Comparison of ENCODE assay signal across 1 cellular context in genomic region chr7:36389371-36390198, GRCh38.
TF ChIP-seq lines count a peak whose summit lies in the region.

Gene ANLN (plus strand): TSS chr7:36389862. CDS start chr7:36390027, 165 bp downstream.

TF ChIP-seq in HepG2, 621 proteins besides CTCF, POLR2A, EP300 and RAD21 (continued from another document and continues in another):
- TF ChIP-seq ARID3A (IDR thresholded peaks at IDR 0.05; ENCODE audit: low read depth, low read length) (peak; percentile 55; the same call in 1 of the 2 replicates), ZNF644 (CRISPR knock-in tag; IDR thresholded peaks at IDR 0.05; ENCODE audit: low read depth) (no peak), TBX2 (CRISPR knock-in tag; IDR thresholded peaks at IDR 0.05; ENCODE audit: borderline replicate concordance) (peak; percentile 53; the same call in 1 of the 2 replicates), ZNF589 (CRISPR knock-in tag; conservative IDR thresholded peaks at IDR 0.05) (0 out of 2 replicates have a peak, but pooled peaks have one; percentile 40), AGO2 (optimal IDR thresholded peaks at IDR 0.05; ENCODE audit: low read depth, low read length) (peak; percentile 75), ZNF136 (CRISPR knock-in tag; IDR thresholded peaks at IDR 0.05; ENCODE audit: low read depth) (no peak), PAWR (CRISPR knock-in tag; IDR thresholded peaks at IDR 0.05; ENCODE audit: borderline replicate concordance) (no peak), HHEX (CRISPR knock-in tag; IDR thresholded peaks at IDR 0.05) (no peak), FOXA1 (IDR thresholded peaks at IDR 0.05) (no peak), FOXA1 (CRISPR knock-in tag; IDR thresholded peaks at IDR 0.05) (no peak), GATA4 (IDR thresholded peaks at IDR 0.05; ENCODE audit: borderline replicate concordance, low read depth) (no peak), MAF1 (CRISPR knock-in tag; IDR thresholded peaks at IDR 0.05; ENCODE audit: borderline replicate concordance) (no peak), CHD4 (IDR thresholded peaks at IDR 0.05; ENCODE audit: borderline replicate concordance, low read length) (peak; percentile 97; the same call in 1 of the 2 replicates), KDM6A (CRISPR knock-in tag; IDR thresholded peaks at IDR 0.05; ENCODE audit: low read depth) (no peak), TOPORS (CRISPR knock-in tag; IDR thresholded peaks at IDR 0.05) (0 out of 2 replicates have a peak, but pooled peaks have one; percentile 16), SP1 (IDR thresholded peaks at IDR 0.05) (no peak), SP1 (CRISPR knock-in tag; IDR thresholded peaks at IDR 0.05) (peak; percentile 35), ATF2 (CRISPR knock-in tag; IDR thresholded peaks at IDR 0.05) (no peak), ZNF616 (CRISPR knock-in tag; IDR thresholded peaks at IDR 0.05; ENCODE audit: low read depth) (no peak), MIXL1 (CRISPR knock-in tag; IDR thresholded peaks at IDR 0.05) (no peak), ZNF331 (CRISPR knock-in tag; IDR thresholded peaks at IDR 0.05) (no peak), NR1H2 (CRISPR knock-in tag; IDR thresholded peaks at IDR 0.05; ENCODE audit: borderline replicate concordance, low read depth) (no peak), FOXC1 (CRISPR knock-in tag; IDR thresholded peaks at IDR 0.05; ENCODE audit: borderline replicate concordance) (no peak), ZFYVE20 (CRISPR knock-in tag; IDR thresholded peaks at IDR 0.05; ENCODE audit: borderline replicate concordance, low read depth) (no peak), ZFP41 (CRISPR knock-in tag; IDR thresholded peaks at IDR 0.05; ENCODE audit: borderline replicate concordance) (no peak), ZNF101 (CRISPR knock-in tag; IDR thresholded peaks at IDR 0.05; ENCODE audit: borderline replicate concordance, low read depth) (no peak), MXD4 (CRISPR knock-in tag; IDR thresholded peaks at IDR 0.05) (no peak; the same call in none of the 2 replicates), FOXO4 (CRISPR knock-in tag; conservative IDR thresholded peaks at IDR 0.05) (no peak), POGZ (CRISPR knock-in tag; IDR thresholded peaks at IDR 0.05) (0 out of 2 replicates have a peak, but pooled peaks have one; percentile 42), ZNF253 (CRISPR knock-in tag; IDR thresholded peaks at IDR 0.05; ENCODE audit: borderline replicate concordance) (0 out of 2 replicates have a peak, but pooled peaks have one; percentile 5), NFKBIZ (CRISPR knock-in tag; IDR thresholded peaks at IDR 0.05) (no peak), ATAD3A (CRISPR knock-in tag; IDR thresholded peaks at IDR 0.05) (no peak), ZFX (CRISPR knock-in tag; IDR thresholded peaks at IDR 0.05; ENCODE audit: low read depth) (no peak), TAF1 (CRISPR knock-in tag; IDR thresholded peaks at IDR 0.05) (peak; percentile 56; the same call in 1 of the 2 replicates), REPIN1 (CRISPR knock-in tag; IDR thresholded peaks at IDR 0.05; ENCODE audit: borderline replicate concordance, low read depth) (no peak), HMG20A (CRISPR knock-in tag; IDR thresholded peaks at IDR 0.05; ENCODE audit: borderline replicate concordance) (0 out of 2 replicates have a peak, but pooled peaks have one; percentile 8), ELF1 (CRISPR knock-in tag; IDR thresholded peaks at IDR 0.05) (peak; percentile 74), SALL2 (CRISPR knock-in tag; IDR thresholded peaks at IDR 0.05) (0 out of 2 replicates have a peak, but pooled peaks have one; percentile 27)
- TF ChIP-seq, protein P1, sequence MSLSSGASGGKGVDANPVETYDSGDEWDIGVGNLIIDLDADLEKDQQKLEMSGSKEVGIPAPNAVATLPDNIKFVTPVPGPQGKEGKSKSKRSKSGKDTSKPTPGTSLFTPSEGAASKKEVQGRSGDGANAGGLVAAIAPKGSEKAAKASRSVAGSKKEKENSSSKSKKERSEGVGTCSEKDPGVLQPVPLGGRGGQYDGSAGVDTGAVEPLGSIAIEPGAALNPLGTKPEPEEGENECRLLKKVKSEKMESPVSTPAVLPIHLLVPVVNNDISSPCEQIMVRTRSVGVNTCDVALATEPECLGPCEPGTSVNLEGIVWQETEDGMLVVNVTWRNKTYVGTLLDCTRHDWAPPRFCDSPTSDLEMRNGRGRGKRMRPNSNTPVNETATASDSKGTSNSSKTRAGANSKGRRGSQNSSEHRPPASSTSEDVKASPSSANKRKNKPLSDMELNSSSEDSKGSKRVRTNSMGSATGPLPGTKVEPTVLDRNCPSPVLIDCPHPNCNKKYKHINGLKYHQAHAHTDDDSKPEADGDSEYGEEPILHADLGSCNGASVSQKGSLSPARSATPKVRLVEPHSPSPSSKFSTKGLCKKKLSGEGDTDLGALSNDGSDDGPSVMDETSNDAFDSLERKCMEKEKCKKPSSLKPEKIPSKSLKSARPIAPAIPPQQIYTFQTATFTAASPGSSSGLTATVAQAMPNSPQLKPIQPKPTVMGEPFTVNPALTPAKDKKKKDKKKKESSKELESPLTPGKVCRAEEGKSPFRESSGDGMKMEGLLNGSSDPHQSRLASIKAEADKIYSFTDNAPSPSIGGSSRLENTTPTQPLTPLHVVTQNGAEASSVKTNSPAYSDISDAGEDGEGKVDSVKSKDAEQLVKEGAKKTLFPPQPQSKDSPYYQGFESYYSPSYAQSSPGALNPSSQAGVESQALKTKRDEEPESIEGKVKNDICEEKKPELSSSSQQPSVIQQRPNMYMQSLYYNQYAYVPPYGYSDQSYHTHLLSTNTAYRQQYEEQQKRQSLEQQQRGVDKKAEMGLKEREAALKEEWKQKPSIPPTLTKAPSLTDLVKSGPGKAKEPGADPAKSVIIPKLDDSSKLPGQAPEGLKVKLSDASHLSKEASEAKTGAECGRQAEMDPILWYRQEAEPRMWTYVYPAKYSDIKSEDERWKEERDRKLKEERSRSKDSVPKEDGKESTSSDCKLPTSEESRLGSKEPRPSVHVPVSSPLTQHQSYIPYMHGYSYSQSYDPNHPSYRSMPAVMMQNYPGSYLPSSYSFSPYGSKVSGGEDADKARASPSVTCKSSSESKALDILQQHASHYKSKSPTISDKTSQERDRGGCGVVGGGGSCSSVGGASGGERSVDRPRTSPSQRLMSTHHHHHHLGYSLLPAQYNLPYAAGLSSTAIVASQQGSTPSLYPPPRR (CRISPR knock-in tag; IDR thresholded peaks at IDR 0.05; ENCODE audit: borderline replicate concordance), result no peak
- TF ChIP-seq, protein P2, sequence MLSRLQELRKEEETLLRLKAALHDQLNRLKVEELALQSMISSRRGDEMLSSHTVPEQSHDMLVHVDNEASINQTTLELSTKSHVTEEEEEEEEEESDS (CRISPR knock-in tag; IDR thresholded peaks at IDR 0.05; ENCODE audit: borderline replicate concordance), result peak; percentile 38; the same call in 1 of the 2 replicates
- TF ChIP-seq, protein P3, sequence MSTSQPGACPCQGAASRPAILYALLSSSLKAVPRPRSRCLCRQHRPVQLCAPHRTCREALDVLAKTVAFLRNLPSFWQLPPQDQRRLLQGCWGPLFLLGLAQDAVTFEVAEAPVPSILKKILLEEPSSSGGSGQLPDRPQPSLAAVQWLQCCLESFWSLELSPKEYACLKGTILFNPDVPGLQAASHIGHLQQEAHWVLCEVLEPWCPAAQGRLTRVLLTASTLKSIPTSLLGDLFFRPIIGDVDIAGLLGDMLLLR (CRISPR knock-in tag; IDR thresholded peaks at IDR 0.05), result no peak
- TF ChIP-seq, protein P4, sequence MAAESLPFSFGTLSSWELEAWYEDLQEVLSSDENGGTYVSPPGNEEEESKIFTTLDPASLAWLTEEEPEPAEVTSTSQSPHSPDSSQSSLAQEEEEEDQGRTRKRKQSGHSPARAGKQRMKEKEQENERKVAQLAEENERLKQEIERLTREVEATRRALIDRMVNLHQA (CRISPR knock-in tag; IDR thresholded peaks at IDR 0.05), result no peak
- TF ChIP-seq, protein P5, sequence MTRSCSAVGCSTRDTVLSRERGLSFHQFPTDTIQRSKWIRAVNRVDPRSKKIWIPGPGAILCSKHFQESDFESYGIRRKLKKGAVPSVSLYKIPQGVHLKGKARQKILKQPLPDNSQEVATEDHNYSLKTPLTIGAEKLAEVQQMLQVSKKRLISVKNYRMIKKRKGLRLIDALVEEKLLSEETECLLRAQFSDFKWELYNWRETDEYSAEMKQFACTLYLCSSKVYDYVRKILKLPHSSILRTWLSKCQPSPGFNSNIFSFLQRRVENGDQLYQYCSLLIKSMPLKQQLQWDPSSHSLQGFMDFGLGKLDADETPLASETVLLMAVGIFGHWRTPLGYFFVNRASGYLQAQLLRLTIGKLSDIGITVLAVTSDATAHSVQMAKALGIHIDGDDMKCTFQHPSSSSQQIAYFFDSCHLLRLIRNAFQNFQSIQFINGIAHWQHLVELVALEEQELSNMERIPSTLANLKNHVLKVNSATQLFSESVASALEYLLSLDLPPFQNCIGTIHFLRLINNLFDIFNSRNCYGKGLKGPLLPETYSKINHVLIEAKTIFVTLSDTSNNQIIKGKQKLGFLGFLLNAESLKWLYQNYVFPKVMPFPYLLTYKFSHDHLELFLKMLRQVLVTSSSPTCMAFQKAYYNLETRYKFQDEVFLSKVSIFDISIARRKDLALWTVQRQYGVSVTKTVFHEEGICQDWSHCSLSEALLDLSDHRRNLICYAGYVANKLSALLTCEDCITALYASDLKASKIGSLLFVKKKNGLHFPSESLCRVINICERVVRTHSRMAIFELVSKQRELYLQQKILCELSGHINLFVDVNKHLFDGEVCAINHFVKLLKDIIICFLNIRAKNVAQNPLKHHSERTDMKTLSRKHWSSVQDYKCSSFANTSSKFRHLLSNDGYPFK (CRISPR knock-in tag; IDR thresholded peaks at IDR 0.05; ENCODE audit: borderline replicate concordance), result no peak; the same call in 1 of the 2 replicates
- TF ChIP-seq, protein P6, sequence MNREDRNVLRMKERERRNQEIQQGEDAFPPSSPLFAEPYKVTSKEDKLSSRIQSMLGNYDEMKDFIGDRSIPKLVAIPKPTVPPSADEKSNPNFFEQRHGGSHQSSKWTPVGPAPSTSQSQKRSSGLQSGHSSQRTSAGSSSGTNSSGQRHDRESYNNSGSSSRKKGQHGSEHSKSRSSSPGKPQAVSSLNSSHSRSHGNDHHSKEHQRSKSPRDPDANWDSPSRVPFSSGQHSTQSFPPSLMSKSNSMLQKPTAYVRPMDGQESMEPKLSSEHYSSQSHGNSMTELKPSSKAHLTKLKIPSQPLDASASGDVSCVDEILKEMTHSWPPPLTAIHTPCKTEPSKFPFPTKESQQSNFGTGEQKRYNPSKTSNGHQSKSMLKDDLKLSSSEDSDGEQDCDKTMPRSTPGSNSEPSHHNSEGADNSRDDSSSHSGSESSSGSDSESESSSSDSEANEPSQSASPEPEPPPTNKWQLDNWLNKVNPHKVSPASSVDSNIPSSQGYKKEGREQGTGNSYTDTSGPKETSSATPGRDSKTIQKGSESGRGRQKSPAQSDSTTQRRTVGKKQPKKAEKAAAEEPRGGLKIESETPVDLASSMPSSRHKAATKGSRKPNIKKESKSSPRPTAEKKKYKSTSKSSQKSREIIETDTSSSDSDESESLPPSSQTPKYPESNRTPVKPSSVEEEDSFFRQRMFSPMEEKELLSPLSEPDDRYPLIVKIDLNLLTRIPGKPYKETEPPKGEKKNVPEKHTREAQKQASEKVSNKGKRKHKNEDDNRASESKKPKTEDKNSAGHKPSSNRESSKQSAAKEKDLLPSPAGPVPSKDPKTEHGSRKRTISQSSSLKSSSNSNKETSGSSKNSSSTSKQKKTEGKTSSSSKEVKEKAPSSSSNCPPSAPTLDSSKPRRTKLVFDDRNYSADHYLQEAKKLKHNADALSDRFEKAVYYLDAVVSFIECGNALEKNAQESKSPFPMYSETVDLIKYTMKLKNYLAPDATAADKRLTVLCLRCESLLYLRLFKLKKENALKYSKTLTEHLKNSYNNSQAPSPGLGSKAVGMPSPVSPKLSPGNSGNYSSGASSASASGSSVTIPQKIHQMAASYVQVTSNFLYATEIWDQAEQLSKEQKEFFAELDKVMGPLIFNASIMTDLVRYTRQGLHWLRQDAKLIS (CRISPR knock-in tag; IDR thresholded peaks at IDR 0.05), result no peak
- TF ChIP-seq, protein P7, sequence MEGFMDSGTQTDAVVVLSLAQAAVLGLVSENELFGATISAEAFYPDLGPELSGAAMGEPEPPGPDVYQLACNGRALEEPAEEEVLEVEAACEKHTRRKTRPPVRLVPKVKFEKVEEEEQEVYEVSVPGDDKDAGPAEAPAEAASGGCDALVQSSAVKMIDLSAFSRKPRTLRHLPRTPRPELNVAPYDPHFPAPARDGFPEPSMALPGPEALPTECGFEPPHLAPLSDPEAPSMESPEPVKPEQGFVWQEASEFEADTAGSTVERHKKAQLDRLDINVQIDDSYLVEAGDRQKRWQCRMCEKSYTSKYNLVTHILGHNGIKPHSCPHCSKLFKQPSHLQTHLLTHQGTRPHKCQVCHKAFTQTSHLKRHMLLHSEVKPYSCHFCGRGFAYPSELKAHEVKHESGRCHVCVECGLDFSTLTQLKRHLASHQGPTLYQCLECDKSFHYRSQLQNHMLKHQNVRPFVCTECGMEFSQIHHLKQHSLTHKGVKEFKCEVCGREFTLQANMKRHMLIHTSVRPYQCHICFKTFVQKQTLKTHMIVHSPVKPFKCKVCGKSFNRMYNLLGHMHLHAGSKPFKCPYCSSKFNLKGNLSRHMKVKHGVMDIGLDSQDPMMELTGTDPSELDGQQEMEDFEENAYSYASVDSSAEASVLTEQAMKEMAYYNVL (CRISPR knock-in tag; IDR thresholded peaks at IDR 0.05; ENCODE audit: borderline replicate concordance), result no peak
